ENCODE assay signal across 7 cellular contexts in genomic region chr17:31550389-31551056, GRCh38.
A peak's percentile ranks its signal among the peaks of the same experiment; 100 is the strongest.
DNase-seq lines count a peak whose midpoint lies in the region; ATAC-seq, FAIRE-seq and TF ChIP-seq lines count a peak whose summit lies in the region.

No MANE protein-coding gene starts in this region.

- TF ChIP-seq CTCF in natural killer cell (IDR thresholded peaks at IDR 0.05) = no peak

- intact Hi-C loops in natural killer cell (cut with micrococcal nuclease) = loop anchor here (10.0 kb wide), 1 partner anchor 294 kb away; no protein-coding TSS in a partner anchor

- peak overlapping the region; percentile 80 for H3K27ac ChIP-seq in cingulate gyrus (ENCODE audit: low read depth, low read length)

- H3K27ac Mint-ChIP-seq in natural killer cell = peak overlapping the region; percentile 68 to 80

- FAIRE-seq in GM18507 (lab: Jason Lieb, UNC) = peak; percentile 48

- no peaks in the 10 kb centered on the region for H3K9me3 Mint-ChIP-seq in natural killer cell

- DNase-seq in GM18507 (ENCODE audit: extremely low spot score, insufficient read length, low read depth) (no peak), NCI-H1105 treated with DMSO at 0.1 percent for 48 hours (lab: John Stamatoyannopoulos, UW) (peak; percentile 56), natural killer cell (peak; percentile 24), dedifferentiated amniotic fluid mesenchymal stem cell (ENCODE audit: extremely low spot score) (no peak), NCI-H1092 treated with DMSO at 0.1 percent for 48 hours (lab: John Stamatoyannopoulos, UW) (no peak)

- H3K4me3 Mint-ChIP-seq in natural killer cell = peak overlapping the region; percentile 74

- H3K4me1 Mint-ChIP-seq in natural killer cell = peaks cover 9 to 17% of the 10 kb centered on the region in 2 donors

- H3K36me3 Mint-ChIP-seq in natural killer cell = no peaks in the 10 kb centered on the region

- no peaks in the 10 kb centered on the region for H3K27me3 Mint-ChIP-seq in natural killer cell (ENCODE audit: low read depth in 2 of 2)

- ATAC-seq in natural killer cell = peak in 2 of 3 donors; percentile 0 to 3
- ATAC-seq in HG03175 (IDR thresholded peaks at IDR 0.05; ENCODE audit: unreplicated experiment) = no peak

Comparison
In these comparisons a context has a peak if more than half of its experiments do, and no peak if none do; other contexts are left out.
1. DNase-seq: peak in NCI-H1105 treated with DMSO at 0.1 percent for 48 hours (single experiment) and natural killer cell (single experiment); none in GM18507 (single experiment), dedifferentiated amniotic fluid mesenchymal stem cell (single experiment) and NCI-H1092 treated with DMSO at 0.1 percent for 48 hours (single experiment).